Comparison of ENCODE assay signal across 1 cellular context in genomic region chr22:18570509-18571246, GRCh38. TPM values are rescaled to one million over a fixed set of nuclear protein-coding genes. Genes with fewer than 3 reads are reported as not detected.
"Had no signal": no experiment of that assay in that cellular context is flagged by ENCODE, and none has a peak within 500 bp of the region (broad histone marks: within the 10 kb centered on the region; RNA-seq: fewer than 3 reads in every experiment).

No MANE protein-coding gene starts in this region.

RNA-seq across cellular contexts. Expression of gene GGTLC3, which starts 52.7 kb away (rescaled TPM):
- total RNA-seq: M059J had no signal
